In genomic region chr17:42743595-42744282, GRCh38 we compare ENCODE assay signal across 8 cellular contexts.
A peak's percentile ranks its signal among the peaks of the same experiment; 100 is the strongest.
DNase-seq lines count a peak whose midpoint lies in the region; ATAC-seq and TF ChIP-seq lines count a peak whose summit lies in the region.

No MANE protein-coding gene starts in this region.

- H3K27ac Mint-ChIP-seq in central memory CD8-positive, alpha-beta T cell (ENCODE audit: low read depth), result peak overlapping the region; percentile 74

- peaks cover 7 to 16% of the 10 kb centered on the region in 2 donors for H3K4me1 ChIP-seq in muscle layer of duodenum (ENCODE audit: control insufficient read depth in 1 of 2, insufficient read depth in 2 of 2, low read length in 2 of 2)

- no peaks in the 10 kb centered on the region for H3K27me3 Mint-ChIP-seq in central memory CD8-positive, alpha-beta T cell

- H3K27me3 ChIP-seq in muscle layer of duodenum (ENCODE audit: low read depth, low read length), result no peaks in the 10 kb centered on the region

- no peak for TF ChIP-seq CTCF in NB4 (IDR thresholded peaks at IDR 0.05; ENCODE audit: low read depth, low read length)

- ATAC-seq in central memory CD8-positive, alpha-beta T cell (replicated peaks; ENCODE audit: extremely low read depth, poor library complexity, severe bottlenecking), result no peak
- ATAC-seq in GM18868 (IDR thresholded peaks at IDR 0.05; ENCODE audit: unreplicated experiment), result no peak
- ATAC-seq in HG03439 (IDR thresholded peaks at IDR 0.05; ENCODE audit: unreplicated experiment), result no peak

- H3K27ac ChIP-seq in muscle layer of duodenum (ENCODE audit: low read length), result peak overlapping the region; percentile 81

- H3K36me3 Mint-ChIP-seq in central memory CD8-positive, alpha-beta T cell (ENCODE audit: insufficient read depth), result peaks cover 11% of the 10 kb centered on the region

- peak overlapping the region; percentile 69 for H3K4me3 ChIP-seq in NB4 (ENCODE audit: low read depth, low read length)
- peak overlapping the region; percentile 76 to 78 for H3K4me3 ChIP-seq in muscle layer of duodenum (ENCODE audit: low read depth in 1 of 2, low read length in 2 of 2)

- no peaks in the 10 kb centered on the region for H3K36me3 ChIP-seq in muscle layer of duodenum (ENCODE audit: control insufficient read depth in 1 of 2, insufficient read depth in 2 of 2, low read length in 2 of 2)

- no peaks in the 10 kb centered on the region for H3K9me3 ChIP-seq in muscle layer of duodenum (ENCODE audit: control insufficient read depth in 1 of 2, low read length in 2 of 2)

- peak overlapping the region; percentile 85 for H3K4me3 Mint-ChIP-seq in central memory CD8-positive, alpha-beta T cell

- peak; percentile 26 for DNase-seq in COLO829 (ENCODE audit: low spot score)
- no peak for DNase-seq in NB4 (ENCODE audit: low read depth)
- no peak for DNase-seq in central memory CD8-positive, alpha-beta T cell (ENCODE audit: low spot score in 2 of 2)
- no peak for DNase-seq in T-helper 9 cell
- DNase-seq in SIG-M5 treated with dmso at 0.1 percent for 504 hours (lab: John Stamatoyannopoulos, UW; ENCODE audit: unreplicated experiment), result no peak

- TF ChIP-seq POLR2A in NB4 (IDR thresholded peaks at IDR 0.05; ENCODE audit: extremely low read depth, insufficient read length), result no peak

- H3K4me1 Mint-ChIP-seq in central memory CD8-positive, alpha-beta T cell, result peaks cover 22% of the 10 kb centered on the region

- H3K9me3 Mint-ChIP-seq in central memory CD8-positive, alpha-beta T cell, result no peaks in the 10 kb centered on the region
